ENCODE assay signal across 8 cellular contexts in genomic region chr11:67465190-67465522, GRCh38. TPM values are rescaled to one million over a fixed set of nuclear protein-coding genes. Genes with fewer than 3 reads are reported as not detected.
DNase-seq lines count a peak whose midpoint lies in the region; ATAC-seq and TF ChIP-seq lines count a peak whose summit lies in the region.

No MANE protein-coding gene starts in this region.

- peak overlapping the region; percentile 88 for H3K4me2 ChIP-seq in IMR-90 (ENCODE audit: low read depth, low read length)

- peak overlapping the region; percentile 76 for H3K4me3 ChIP-seq in ACC112 (ENCODE audit: low read depth, low read length)
- peak overlapping the region; percentile 62 for H3K4me3 ChIP-seq in IMR-90 (ENCODE audit: insufficient read depth, low read depth, low read length)
- peak overlapping the region; percentile 56 for H3K4me3 ChIP-seq in cardiac fibroblast (replicated peaks in 1 of 2; ENCODE audit: low read depth in 2 of 2, low read length in 2 of 2)
- H3K4me3 ChIP-seq in mucosa of rectum (ENCODE audit: low read length in 2 of 2) = peak overlapping the region; percentile 81

- DNase-seq in IMR-90 (no peak), cardiac fibroblast (ENCODE audit: low read depth in 2 of 2) (no peak), DMS153 treated with DMSO at 0.1 percent for 48 hours (lab: John Stamatoyannopoulos, UW; ENCODE audit: unreplicated experiment) (no peak), cerebellum (ENCODE audit: low spot score) (no peak)

- in situ Hi-C loops in IMR-90 (cut with MboI; ENCODE audit: low sequenced_read_pairs) = no loop called here

- no peaks in the 10 kb centered on the region for H4K20me1 ChIP-seq in IMR-90 (ENCODE audit: insufficient read depth, low read length)

- no peak overlapping the region for H3K56ac ChIP-seq in IMR-90 (ENCODE audit: extremely low read depth, insufficient read depth, low read length)

- H3K9me1 ChIP-seq in IMR-90 (ENCODE audit: insufficient read depth, low read length) = peaks cover 12% of the 10 kb centered on the region

- H3K18ac ChIP-seq in IMR-90 (ENCODE audit: low read depth, low read length) = no peak overlapping the region

- peak overlapping the region; percentile 79; the same call in 1 of the 2 replicates for H4K5ac ChIP-seq in IMR-90 (ENCODE audit: low read depth, low read length)

- dilution Hi-C loops in IMR-90 (cut with HindIII; ENCODE audit: low sequenced_read_pairs, unreplicated experiment) = no loop called here

- H3K4me1 ChIP-seq in ACC112 (ENCODE audit: control insufficient read depth, insufficient read depth, low read length, unreplicated experiment) (peaks cover 12% of the 10 kb centered on the region), IMR-90 (ENCODE audit: control insufficient read depth, insufficient read depth, low read length) (peaks cover 9% of the 10 kb centered on the region), mucosa of rectum (ENCODE audit: control insufficient read depth in 2 of 2, insufficient read depth in 2 of 2, low read length in 2 of 2) (peaks cover 24 to 27% of the 10 kb centered on the region in 2 donors)

- ATAC-seq in IMR-90 (ENCODE audit: low read depth) = no peak
- ATAC-seq in HG02588 (IDR thresholded peaks at IDR 0.05; ENCODE audit: unreplicated experiment) = no peak
- ATAC-seq in HG02973 (IDR thresholded peaks at IDR 0.05; ENCODE audit: unreplicated experiment) = no peak

- H3K14ac ChIP-seq in IMR-90 (replicated peaks; ENCODE audit: low read depth, low read length) = peak overlapping the region; percentile 89; the same call in 1 of the 2 replicates

- peak overlapping the region; percentile 49; the same call in 1 of the 2 replicates for H2AK5ac ChIP-seq in IMR-90 (ENCODE audit: low read depth, low read length)

- H3K79me1 ChIP-seq in IMR-90 (ENCODE audit: low read depth in 1 of 2, low read length in 2 of 2) = peaks cover 4 to 24% of the 10 kb centered on the region in 2 experiments; a peak in 2 of 4 replicates

- H2BK15ac ChIP-seq in IMR-90 (ENCODE audit: low read depth, low read length) = no peak overlapping the region

- peak overlapping the region; percentile 41 for H2BK5ac ChIP-seq in IMR-90 (ENCODE audit: low read depth, low read length, poor library complexity, severe bottlenecking)

- no peak for TF ChIP-seq POLR2A in IMR-90 (IDR thresholded peaks at IDR 0.05; ENCODE audit: low read depth, low read length)

- peak overlapping the region; percentile 84; the same call in 1 of the 2 replicates for H3K4ac ChIP-seq in IMR-90 (ENCODE audit: low read depth, low read length)

- H3K27me3 ChIP-seq in ACC112 (ENCODE audit: insufficient read depth, low read length) = no peaks in the 10 kb centered on the region
- H3K27me3 ChIP-seq in IMR-90 (ENCODE audit: control insufficient read depth, insufficient read depth, low read length) = no peaks in the 10 kb centered on the region; the same call in 1 of the 2 replicates
- no peaks in the 10 kb centered on the region for H3K27me3 ChIP-seq in mucosa of rectum (ENCODE audit: control insufficient read depth in 2 of 2, insufficient read depth in 2 of 2, low read length in 2 of 2)

- H3K27ac ChIP-seq in ACC112 (ENCODE audit: low read depth, low read length) (peak overlapping the region; percentile 16; the same call in 1 of the 2 replicates), IMR-90 (ENCODE audit: insufficient read depth, low read length) (peak overlapping the region; percentile 56), mucosa of rectum (ENCODE audit: low read depth in 2 of 2, low read length in 2 of 2) (peak overlapping the region; percentile 97)

- CTCF ChIA-PET in IMR-90 (lab: Yijun Ruan, JAX) = interaction anchor here (0.9 kb wide), 1 partner anchor 114 kb away, joined by 3 read pairs; no protein-coding TSS in a partner anchor

- 85% methylated on average over 3 of the region's 3 CpGs; no CpG with 5 or more reads in 1 of the 2 experiments for WGBS in IMR-90 (ENCODE audit: extremely low coverage in 2 of 2, insufficient read length in 1 of 2), 2 experiments

- no peak overlapping the region for H2BK20ac ChIP-seq in IMR-90 (ENCODE audit: low read depth, low read length)

- H3K9me3 ChIP-seq in IMR-90 (ENCODE audit: control insufficient read depth, insufficient read depth, low read length) = no peaks in the 10 kb centered on the region
- H3K9me3 ChIP-seq in mucosa of rectum (ENCODE audit: control insufficient read depth in 2 of 2, low read length in 2 of 2) = no peaks in the 10 kb centered on the region

- H2BK120ac ChIP-seq in IMR-90 (ENCODE audit: low read depth, low read length) = no peak overlapping the region

- POLR2A ChIA-PET in IMR-90 (lab: Charles Lee; ENCODE audit: unreplicated experiment) = interaction anchor here (0.5 kb wide), 1 partner anchor 52 kb away, joined by 6 read pairs; no protein-coding TSS in a partner anchor

- no TSS peak for BruUV-seq in IMR-90 (replicated peaks; lab: Mats Ljungman, UMichigan)

- H4K8ac ChIP-seq in IMR-90 (ENCODE audit: low read depth in 2 of 2, low read length in 2 of 2) = peak overlapping the region; percentile 92 to 95

- peaks cover 6% of the 10 kb centered on the region for H3K79me2 ChIP-seq in ACC112 (ENCODE audit: control insufficient read depth, insufficient read depth, low read length, unreplicated experiment)

- TF ChIP-seq CTCF in IMR-90 (conservative IDR thresholded peaks at IDR 0.05; ENCODE audit: low read depth, low read length) (no peak), cardiac fibroblast (IDR thresholded peaks at IDR 0.05; ENCODE audit: low read depth, low read length) (no peak)

- peak overlapping the region; percentile 95 for H2AK9ac ChIP-seq in IMR-90 (replicated peaks; ENCODE audit: low read depth, low read length, poor library complexity)

- H3K9ac ChIP-seq in IMR-90 (ENCODE audit: low read depth, low read length) (peak overlapping the region; percentile 54; the same call in 1 of the 2 replicates), mucosa of rectum (ENCODE audit: low read depth in 1 of 2, low read length in 2 of 2) (peak overlapping the region; percentile 81 to 94)

- H3K36me3 ChIP-seq in ACC112 (ENCODE audit: insufficient read depth, low read length) (no peaks in the 10 kb centered on the region), IMR-90 (ENCODE audit: control insufficient read depth, insufficient read depth, low read length) (peaks cover 2% of the 10 kb centered on the region; the same call in 1 of the 2 replicates), mucosa of rectum (ENCODE audit: control insufficient read depth in 2 of 2, insufficient read depth in 2 of 2, low read length in 2 of 2) (no peaks in the 10 kb centered on the region)

- H3K23ac ChIP-seq in IMR-90 (ENCODE audit: low read depth, low read length) = 0 out of 2 replicates have a peak overlapping the region, but pooled peaks have one; percentile 33

- no peak for TF ChIP-seq RAD21 in IMR-90 (IDR thresholded peaks at IDR 0.05; ENCODE audit: low read length)

- intact Hi-C loops in IMR-90 (cut with micrococcal nuclease) = no loop called here

- H2AFZ ChIP-seq in ACC112 (ENCODE audit: low read length, unreplicated experiment) = no peak overlapping the region
- peak overlapping the region; percentile 97 for H2AFZ ChIP-seq in IMR-90 (replicated peaks; ENCODE audit: low read length, poor library complexity)

- H4K91ac ChIP-seq in IMR-90 (ENCODE audit: insufficient read depth, low read depth, low read length) = no peak overlapping the region; the same call in 1 of the 2 replicates

TF ChIP-seq in IMR-90, 13 proteins besides CTCF, POLR2A, EP300 and RAD21:
- no peak for TF ChIP-seq CHD1 (IDR thresholded peaks at IDR 0.05; ENCODE audit: low read depth, low read length)
- no peak for TF ChIP-seq FOS (IDR thresholded peaks at IDR 0.05; ENCODE audit: low read depth, low read length)

RNA-seq across cellular contexts. Expression of gene TMEM134, which starts 3.9 kb away (rescaled TPM):
- total RNA-seq in IMR-90 (2012; rRNA removed) = 12.5 and 18.9 TPM in 2 replicates
- polyA plus RNA-seq in IMR-90 (2012; rRNA removed) = 55.0 and 64.4 TPM in 2 replicates
- 167 and 255 TPM in 2 replicates for polyA plus RNA-seq in IMR-90 (2012; cell fraction: cytosol; rRNA removed)
- 119 and 287 TPM in 2 replicates for polyA plus RNA-seq in IMR-90 (2012; cell fraction: nucleus; rRNA removed; ENCODE audit: low replicate concordance)
- total RNA-seq in cerebellum = 12.3 TPM

RNA-seq across cellular contexts. Expression of gene CABP4, which starts 10.0 kb away (rescaled TPM):
- total RNA-seq in IMR-90 (2012; rRNA removed) (not detected in 2 replicates), cerebellum (0.27 TPM)
- not detected in 2 replicates for polyA plus RNA-seq in IMR-90 (2012; rRNA removed)
- not detected in 2 replicates for polyA plus RNA-seq in IMR-90 (2012; cell fraction: cytosol; rRNA removed)
- polyA plus RNA-seq in IMR-90 (2012; cell fraction: nucleus; rRNA removed; ENCODE audit: low replicate concordance) = not detected in 2 replicates

RNA-seq across cellular contexts. Expression of gene GPR152, which starts 12.6 kb away (rescaled TPM):
- total RNA-seq in IMR-90 (2012; rRNA removed) (not detected in 2 replicates), cerebellum (not detected)
- polyA plus RNA-seq in IMR-90 (2012; rRNA removed) = not detected in 2 replicates
- not detected in 2 replicates for polyA plus RNA-seq in IMR-90 (2012; cell fraction: cytosol; rRNA removed)
- not detected in 2 replicates for polyA plus RNA-seq in IMR-90 (2012; cell fraction: nucleus; rRNA removed; ENCODE audit: low replicate concordance)

RNA-seq across cellular contexts. Expression of gene AIP, which starts 17.7 kb away (rescaled TPM):
- 91.4 and 95.5 TPM in 2 replicates for total RNA-seq in IMR-90 (2012; rRNA removed)
- polyA plus RNA-seq in IMR-90 (2012; rRNA removed) = 122 and 130 TPM in 2 replicates
- 119 and 146 TPM in 2 replicates for polyA plus RNA-seq in IMR-90 (2012; cell fraction: cytosol; rRNA removed)
- 57.9 and 94.8 TPM in 2 replicates for polyA plus RNA-seq in IMR-90 (2012; cell fraction: nucleus; rRNA removed; ENCODE audit: low replicate concordance)
- 29.1 TPM for total RNA-seq in cerebellum

RNA-seq across cellular contexts. Expression of gene CORO1B, which starts 21.9 kb away (rescaled TPM):
- total RNA-seq in IMR-90 (2012; rRNA removed) (76.4 and 79.4 TPM in 2 replicates), cerebellum (18.6 TPM)
- polyA plus RNA-seq in IMR-90 (2012; rRNA removed) = 138 and 151 TPM in 2 replicates
- polyA plus RNA-seq in IMR-90 (2012; cell fraction: cytosol; rRNA removed) = 81.3 and 148 TPM in 2 replicates
- polyA plus RNA-seq in IMR-90 (2012; cell fraction: nucleus; rRNA removed; ENCODE audit: low replicate concordance) = 81.7 and 240 TPM in 2 replicates

Comparison
In these comparisons a context has a peak if more than half of its experiments do, and no peak if none do; other contexts are left out.
1. H3K27ac ChIP-seq: peak in every context shown above with its lines; median percentile 97 in mucosa of rectum; 56 in IMR-90; 16 in ACC112.